Comparison of ENCODE assay signal across 8 cellular contexts in the genomic region with DNA sequence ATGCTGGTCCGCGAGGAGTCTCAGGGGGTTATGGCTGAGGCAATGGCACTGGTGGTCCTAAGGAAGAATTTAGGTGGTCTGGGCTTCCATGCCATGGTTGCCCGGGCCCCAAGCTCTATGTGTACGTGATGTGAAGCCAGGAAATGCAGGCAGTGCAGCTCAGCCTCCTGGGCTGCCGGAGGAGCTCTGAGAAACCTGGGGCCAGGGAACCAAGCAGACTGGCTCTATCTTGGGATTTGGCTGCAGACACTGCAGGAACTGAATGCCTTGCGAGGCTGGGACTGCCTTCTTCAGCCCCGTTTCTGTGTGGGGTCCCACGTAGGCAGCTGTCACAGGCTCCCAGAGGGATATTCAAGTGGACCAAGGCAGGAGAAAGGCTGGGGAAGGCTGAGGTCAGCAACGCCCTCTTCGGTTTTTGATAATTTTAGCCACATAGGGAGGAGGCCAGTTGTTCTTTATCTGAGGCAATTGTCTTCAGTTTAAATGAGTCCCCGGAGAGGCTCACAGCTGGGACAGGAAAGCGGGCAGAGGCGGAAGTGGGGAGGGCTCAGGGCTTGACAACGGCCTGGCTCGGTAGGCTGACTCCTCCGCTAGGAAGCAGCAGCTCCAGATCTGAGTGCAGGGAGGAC.
DNase-seq lines count a peak whose midpoint lies in the region; ATAC-seq, FAIRE-seq and TF ChIP-seq lines count a peak whose summit lies in the region.

No MANE protein-coding gene starts in this region.

- intact Hi-C loops in A673 (cut with micrococcal nuclease; ENCODE audit: unreplicated experiment) (no loop called here), gastrocnemius medialis (cut with DNase I; ENCODE audit: low total_unique reads) (no loop called here)

- DNase-seq in A673 (ENCODE audit: low spot score) (peak; percentile 63), fibroblast of pulmonary artery (ENCODE audit: low read depth) (peak; percentile 51), gastrocnemius medialis (peak in 1 of 2 donors; percentile 71), COLO829 (ENCODE audit: low spot score) (no peak), H54 (ENCODE audit: insufficient read length, low spot score) (no peak), dedifferentiated amniotic fluid mesenchymal stem cell (ENCODE audit: extremely low spot score) (no peak)

- H3K4me3 ChIP-seq in A673 (ENCODE audit: low read depth, low read length, poor library complexity, severe bottlenecking) = no peak overlapping the region
- no peak overlapping the region for H3K4me3 ChIP-seq in fibroblast of pulmonary artery (replicated peaks; ENCODE audit: low read depth, low read length)
- H3K4me3 ChIP-seq in gastrocnemius medialis = no peak overlapping the region

- no TSS peak for BruUV-seq in A673 (replicated peaks; lab: Mats Ljungman, UMichigan)

- in situ Hi-C loops in gastrocnemius medialis (cut with MboI; ENCODE audit: low sequenced_read_pairs in 4 of 4) = loop anchor here in 2 of 4 donors (10.0 kb wide), 1 partner anchor 70 kb away; no protein-coding TSS in a partner anchor

- no peaks in the 10 kb centered on the region for H3K27me3 ChIP-seq in A673 (replicated peaks; ENCODE audit: insufficient read depth, low read depth, low read length, poor library complexity)
- H3K27me3 ChIP-seq in gastrocnemius medialis = no peaks in the 10 kb centered on the region

- TF ChIP-seq CTCF in A673 (conservative IDR thresholded peaks at IDR 0.05; ENCODE audit: low read depth, low read length) (no peak), fibroblast of pulmonary artery (IDR thresholded peaks at IDR 0.05; ENCODE audit: low read length, missing control alignments) (no peak), gastrocnemius medialis (IDR thresholded peaks at IDR 0.05 in 4 of 5, conservative IDR thresholded peaks at IDR 0.05 in 1 of 5) (no peak)

- CTCF ChIA-PET in A673 (lab: Charles Lee) = no interaction called here

- no peak for FAIRE-seq in H54 (lab: Jason Lieb, UNC)

- POLR2A ChIA-PET in A673 (lab: Charles Lee; ENCODE audit: low non-redundant PET) = no interaction called here

- H3K4me1 ChIP-seq in A673 (ENCODE audit: insufficient read depth, low read length, poor library complexity, severe bottlenecking) (peaks cover 8% of the 10 kb centered on the region), gastrocnemius medialis (peaks cover 15 to 30% of the 10 kb centered on the region in 2 donors)

- H3K9me3 ChIP-seq in A673 (ENCODE audit: low read depth, low read length, poor library complexity, severe bottlenecking) = no peaks in the 10 kb centered on the region
- no peaks in the 10 kb centered on the region for H3K9me3 ChIP-seq in gastrocnemius medialis

- no peaks in the 10 kb centered on the region for H3K36me3 ChIP-seq in A673 (ENCODE audit: insufficient read depth, low read length, poor library complexity, severe bottlenecking)
- H3K36me3 ChIP-seq in gastrocnemius medialis = no peaks in the 10 kb centered on the region

- TF ChIP-seq POLR2A in gastrocnemius medialis (IDR thresholded peaks at IDR 0.05) (no peak), H54 (IDR thresholded peaks at IDR 0.05; ENCODE audit: low read depth, low read length) (no peak)

- no peak overlapping the region for H3K27ac ChIP-seq in A673 (ENCODE audit: low read depth, low read length, poor library complexity, severe bottlenecking)
- peak overlapping the region; percentile 19 to 69 (median 62) for H3K27ac ChIP-seq in gastrocnemius medialis

- ATAC-seq in GM19463 (IDR thresholded peaks at IDR 0.05; ENCODE audit: unreplicated experiment) = peak; percentile 60
- ATAC-seq in HG03439 (IDR thresholded peaks at IDR 0.05; ENCODE audit: unreplicated experiment) = peak; percentile 59
- ATAC-seq in gastrocnemius medialis = peak; percentile 43 to 51

Comparison
In these comparisons a context has a peak if more than half of its experiments do, and no peak if none do; other contexts are left out.
1. DNase-seq: peak in A673 (single experiment) and fibroblast of pulmonary artery (single experiment); none in COLO829 (single experiment), H54 (single experiment) and dedifferentiated amniotic fluid mesenchymal stem cell (single experiment).
2. Peak in every context shown above with its lines, with median percentiles within 50 percentile points of each other: ATAC-seq.